In the genomic region with DNA sequence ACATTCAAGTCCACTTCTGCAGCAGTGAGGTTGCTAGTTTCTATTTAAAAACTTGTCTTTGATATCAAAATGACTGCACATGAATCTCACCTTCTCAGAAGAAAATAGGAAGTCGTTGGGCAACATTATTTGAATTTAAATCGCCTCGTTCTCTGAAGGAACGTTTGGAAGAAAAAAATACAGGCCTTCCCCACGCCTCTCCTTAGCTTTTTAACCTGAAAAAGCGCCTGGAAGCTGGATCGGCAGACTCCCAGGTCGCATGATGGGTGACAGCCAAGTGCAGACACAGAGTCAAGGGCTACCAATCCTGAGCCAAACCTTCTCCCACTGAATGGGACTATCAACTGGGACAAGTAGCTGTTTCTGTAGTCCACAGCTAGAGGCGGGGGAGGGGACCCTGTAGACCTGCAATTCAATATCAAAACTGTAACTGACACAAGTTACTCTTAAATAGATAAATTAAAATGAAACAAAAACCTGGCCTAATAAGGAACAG, we compare ENCODE assay signal across 8 cellular contexts. TPM values are rescaled to one million over a fixed set of nuclear protein-coding genes. Genes with fewer than 3 reads are reported as not detected.
DNase-seq lines count a peak whose midpoint lies in the region; ATAC-seq and TF ChIP-seq lines count a peak whose summit lies in the region.

No MANE protein-coding gene starts in this region.

- H3K79me1 ChIP-seq in neuronal stem cell (ENCODE audit: low read depth, low read length): peaks cover 8% of the 10 kb centered on the region

- H3K18ac ChIP-seq in neuronal stem cell (ENCODE audit: low read length): no peak overlapping the region

- peak overlapping the region; percentile 99 for H3K4me3 ChIP-seq in OCI-LY3 (ENCODE audit: low read length)
- peak overlapping the region; percentile 74 to 93 for H3K4me3 ChIP-seq in duodenal mucosa (ENCODE audit: low read depth in 1 of 2, low read length in 2 of 2)
- peak overlapping the region in 1 of 2 donors; percentile 71 for H3K4me3 ChIP-seq in neuronal stem cell (ENCODE audit: low read length in 2 of 2)

- no peak overlapping the region for H3K14ac ChIP-seq in neuronal stem cell (ENCODE audit: low read length)

- H3K9ac ChIP-seq in OCI-LY3 (ENCODE audit: low read length): peak overlapping the region; percentile 98
- peak overlapping the region; percentile 64 to 71 for H3K9ac ChIP-seq in duodenal mucosa (ENCODE audit: low read depth in 1 of 2, low read length in 2 of 2)
- no peak overlapping the region for H3K9ac ChIP-seq in neuronal stem cell (ENCODE audit: low read depth, low read length, poor library complexity)

- H3K4ac ChIP-seq in neuronal stem cell (ENCODE audit: low read length): no peak overlapping the region

- H3K23ac ChIP-seq in neuronal stem cell (ENCODE audit: low read depth, low read length, poor library complexity): no peak overlapping the region

- no peak overlapping the region for H2BK12ac ChIP-seq in neuronal stem cell (ENCODE audit: low read length)

- H3K4me1 ChIP-seq in OCI-LY3 (ENCODE audit: low read length) (peaks cover 52% of the 10 kb centered on the region), duodenal mucosa (ENCODE audit: control insufficient read depth in 1 of 2, insufficient read depth in 2 of 2, low read length in 2 of 2) (peaks cover 76 to 77% of the 10 kb centered on the region in 2 donors), neuronal stem cell (ENCODE audit: control insufficient read depth in 2 of 2, insufficient read depth in 1 of 2, low read depth in 1 of 2, low read length in 2 of 2) (peaks cover 32 to 61% of the 10 kb centered on the region in 2 donors)

- no CpG with 5 or more reads among the region's 9 CpGs for WGBS in neuronal stem cell (ENCODE audit: extremely low coverage in 2 of 2, insufficient read length in 2 of 2, insufficient replicate concordance in 1 of 2), 2 donors

- H3K9me3 ChIP-seq in OCI-LY3 (ENCODE audit: insufficient read depth, low read length): no peaks in the 10 kb centered on the region
- H3K9me3 ChIP-seq in duodenal mucosa (ENCODE audit: control insufficient read depth in 1 of 2, low read length in 2 of 2): no peaks in the 10 kb centered on the region
- H3K9me3 ChIP-seq in neuronal stem cell (replicated peaks in 1 of 2; ENCODE audit: control insufficient read depth in 2 of 2, insufficient read depth in 1 of 2, low read depth in 1 of 2, low read length in 2 of 2): no peaks in the 10 kb centered on the region

- H2AK5ac ChIP-seq in neuronal stem cell (ENCODE audit: low read depth, low read length): no peak overlapping the region

- ATAC-seq in HG03432 (IDR thresholded peaks at IDR 0.05; ENCODE audit: unreplicated experiment): no peak
- no peak for ATAC-seq in GM18907 (IDR thresholded peaks at IDR 0.05; ENCODE audit: unreplicated experiment)

- H3K36me3 ChIP-seq in OCI-LY3 (replicated peaks; ENCODE audit: low read depth, low read length) (peaks cover 3% of the 10 kb centered on the region), duodenal mucosa (ENCODE audit: control insufficient read depth in 1 of 2, insufficient read depth in 2 of 2, low read length in 2 of 2) (no peaks in the 10 kb centered on the region), neuronal stem cell (replicated peaks in 1 of 2; ENCODE audit: control insufficient read depth in 2 of 2, insufficient read depth in 2 of 2, low read length in 2 of 2) (peaks cover 0 to 5% of the 10 kb centered on the region in 2 donors)

- H3K27me3 ChIP-seq in OCI-LY3 (ENCODE audit: low read depth, low read length) (no peaks in the 10 kb centered on the region), duodenal mucosa (ENCODE audit: control insufficient read depth in 1 of 2, insufficient read depth in 2 of 2, low read length in 2 of 2) (no peaks in the 10 kb centered on the region), neuronal stem cell (ENCODE audit: control insufficient read depth in 3 of 3, insufficient read depth in 3 of 3, low read depth in 1 of 3, low read length in 3 of 3) (no peaks in the 10 kb centered on the region)

- peaks cover 11% of the 10 kb centered on the region; the same call in 1 of the 2 replicates for H4K20me1 ChIP-seq in OCI-LY3 (ENCODE audit: insufficient read depth, low read length)

- H2BK15ac ChIP-seq in neuronal stem cell (ENCODE audit: low read length): no peak overlapping the region

- no peak overlapping the region for H2BK120ac ChIP-seq in neuronal stem cell (ENCODE audit: low read depth, low read length)

- H2AFZ ChIP-seq in OCI-LY3 (ENCODE audit: low read depth, low read length) (no peak overlapping the region), neuronal stem cell (ENCODE audit: low read length) (peak overlapping the region; percentile 84)

- H3K27ac ChIP-seq in OCI-LY3 (ENCODE audit: low read length): peak overlapping the region; percentile 97
- H3K27ac ChIP-seq in duodenal mucosa (ENCODE audit: low read depth, low read length): peak overlapping the region; percentile 48
- H3K27ac ChIP-seq in neuronal stem cell (replicated peaks; ENCODE audit: low read length): no peak overlapping the region

- peak; percentile 15 for DNase-seq in DMS79 (lab: John Stamatoyannopoulos, UW)
- no peak for DNase-seq in neuronal stem cell (ENCODE audit: low spot score)
- no peak for DNase-seq in H4 (ENCODE audit: low spot score)
- DNase-seq in GF-D8 (lab: John Stamatoyannopoulos, UW): no peak

- H3K4me2 ChIP-seq in OCI-LY3 (ENCODE audit: low read length): peak overlapping the region; percentile 98
- H3K4me2 ChIP-seq in neuronal stem cell (ENCODE audit: insufficient read depth, low read length, poor library complexity, severe bottlenecking): no peak overlapping the region

- H4K8ac ChIP-seq in neuronal stem cell (ENCODE audit: low read depth, low read length): no peak overlapping the region

- H4K91ac ChIP-seq in neuronal stem cell (ENCODE audit: low read depth, low read length, poor library complexity): no peak overlapping the region

- peaks cover 61% of the 10 kb centered on the region for H3K79me2 ChIP-seq in OCI-LY3 (ENCODE audit: low read length)

- no peak for TF ChIP-seq CTCF in OCI-LY3 (IDR thresholded peaks at IDR 0.05; ENCODE audit: low read depth, low read length)

- H2BK5ac ChIP-seq in neuronal stem cell (ENCODE audit: low read length): no peak overlapping the region

RNA-seq across cellular contexts. Expression of gene FAM53B, which starts 2.2 kb away (rescaled TPM):
- 15.1 TPM for polyA plus RNA-seq in neuronal stem cell (2013, experiment 1 of 2)
- polyA plus RNA-seq in neuronal stem cell (2013, experiment 2 of 2): 15.7 TPM
- total RNA-seq in H4 (2014; rRNA removed; shearing (Covaris generic)): 7.4 and 10.5 TPM in 2 replicates

RNA-seq across cellular contexts. Expression of gene EEF1AKMT2, which starts 49.7 kb away (rescaled TPM):
- 17.4 TPM for polyA plus RNA-seq in neuronal stem cell (2013, experiment 1 of 2)
- polyA plus RNA-seq in neuronal stem cell (2013, experiment 2 of 2): 19.7 TPM
- 22.8 and 32.3 TPM in 2 replicates for total RNA-seq in H4 (2014; rRNA removed; shearing (Covaris generic))

RNA-seq across cellular contexts. Expression of gene ABRAXAS2, which starts 59.6 kb away (rescaled TPM):
- 14.3 TPM for polyA plus RNA-seq in neuronal stem cell (2013, experiment 1 of 2)
- 14.2 TPM for polyA plus RNA-seq in neuronal stem cell (2013, experiment 2 of 2)
- 10.9 and 16.6 TPM in 2 replicates for total RNA-seq in H4 (2014; rRNA removed; shearing (Covaris generic))
